8 cellular contexts compared by ENCODE assay signal in genomic region chr16:31064882-31065461, GRCh38. TPM values are rescaled to one million over a fixed set of nuclear protein-coding genes. Genes with fewer than 3 reads are reported as not detected.
DNase-seq lines count a peak whose midpoint lies in the region; ATAC-seq, FAIRE-seq and TF ChIP-seq lines count a peak whose summit lies in the region.

No MANE protein-coding gene starts in this region.

- in situ Hi-C loops in KBM-7 (cut with MboI; ENCODE audit: low pct_unique_long_range_greater_than_20kb, low sequenced_read_pairs): no loop called here

- H3K27ac ChIP-seq in SJSA1: peak overlapping the region; percentile 48
- H3K27ac ChIP-seq in esophagus muscularis mucosa (replicated peaks in 1 of 4): peak overlapping the region; percentile 48 to 71 (median 62)
- peak overlapping the region; percentile 70 for H3K27ac ChIP-seq in rectal smooth muscle tissue (ENCODE audit: low read depth, low read length)

- TF ChIP-seq POLR2A in esophagus muscularis mucosa (IDR thresholded peaks at IDR 0.05; ENCODE audit: low read depth): no peak

- H3K36me3 ChIP-seq in SJSA1 (peaks cover 44% of the 10 kb centered on the region), esophagus muscularis mucosa (peaks cover 17 to 43% (median 36%) of the 10 kb centered on the region in 4 donors), rectal smooth muscle tissue (ENCODE audit: control insufficient read depth, insufficient read depth, low read length) (peaks cover 13% of the 10 kb centered on the region)

- H3K27me3 ChIP-seq in SJSA1 (replicated peaks) (no peaks in the 10 kb centered on the region), esophagus muscularis mucosa (no peaks in the 10 kb centered on the region), rectal smooth muscle tissue (ENCODE audit: control insufficient read depth, insufficient read depth, low read length) (no peaks in the 10 kb centered on the region)

- TF ChIP-seq EP300 in esophagus muscularis mucosa (IDR thresholded peaks at IDR 0.05): no peak

- H3K9ac ChIP-seq in rectal smooth muscle tissue (ENCODE audit: low read length): no peak overlapping the region

- H3K9me3 ChIP-seq in SJSA1 (replicated peaks): no peaks in the 10 kb centered on the region
- H3K9me3 ChIP-seq in esophagus muscularis mucosa: no peaks in the 10 kb centered on the region

- intact Hi-C loops in esophagus muscularis mucosa (cut with DNase I): no loop called here

- TF ChIP-seq CTCF in D721Med (IDR thresholded peaks at IDR 0.05; ENCODE audit: insufficient read depth, missing control alignments): no peak
- TF ChIP-seq CTCF in esophagus muscularis mucosa (IDR thresholded peaks at IDR 0.05): no peak

- ATAC-seq in GM21360 (IDR thresholded peaks at IDR 0.05; ENCODE audit: unreplicated experiment): no peak

- H3K4me1 ChIP-seq in SJSA1 (replicated peaks) (peaks cover 10% of the 10 kb centered on the region), esophagus muscularis mucosa (peaks cover 13 to 18% (median 18%) of the 10 kb centered on the region in 4 donors), rectal smooth muscle tissue (ENCODE audit: control insufficient read depth, insufficient read depth, low read length) (peaks cover 2% of the 10 kb centered on the region)

- DNase-seq in D721Med (ENCODE audit: insufficient read length, low spot score) (peak; percentile 100), SJSA1 (ENCODE audit: low read depth in 1 of 2, low spot score in 2 of 2) (peak; percentile 29 to 56), esophagus muscularis mucosa (ENCODE audit: extremely low spot score) (no peak), KBM-7 (no peak), NOMO-1 treated with DMSO at 0.1 percent for 48 hours (lab: John Stamatoyannopoulos, UW; ENCODE audit: unreplicated experiment) (no peak)
- no peak for DNase-seq in effector CD4-positive, alpha-beta T cell

- 80% methylated on average over 4 of the region's 4 CpGs for WGBS in esophagus muscularis mucosa

- FAIRE-seq in D721Med (lab: Jason Lieb, UNC): peak; percentile 77

- H3K4me3 ChIP-seq in SJSA1 (no peak overlapping the region), esophagus muscularis mucosa (peak overlapping the region in 1 of 4 donors; percentile 0), rectal smooth muscle tissue (ENCODE audit: low read length) (no peak overlapping the region)

RNA-seq across cellular contexts. Expression of gene ZNF668, which starts 9.1 kb away (rescaled TPM):
- total RNA-seq in SJSA1 (2014; rRNA removed; shearing (Covaris generic)): 13.2 and 16.0 TPM in 2 replicates
- 10 to 100 TPM in 3 of 4 donors, 1 to 10 TPM in 1; 9.6 to 19.3 (median 10.6) TPM for total RNA-seq in esophagus muscularis mucosa

RNA-seq across cellular contexts. Expression of gene ZNF646, which starts 9.2 kb away (rescaled TPM):
- 6.7 and 13.3 TPM in 2 replicates for total RNA-seq in SJSA1 (2014; rRNA removed; shearing (Covaris generic))
- total RNA-seq in esophagus muscularis mucosa: 10 to 100 TPM; 11.6 to 17.6 (median 15.5) TPM

RNA-seq across cellular contexts. Expression of gene PRSS53, which starts 23.8 kb away (rescaled TPM):
- 1.9 and 2.6 TPM in 2 replicates for total RNA-seq in SJSA1 (2014; rRNA removed; shearing (Covaris generic))
- total RNA-seq in esophagus muscularis mucosa: 1 to 10 TPM in 3 of 4 donors, under 1 TPM in 1; 0.83 to 2.3 (median 1.2) TPM

RNA-seq across cellular contexts. Expression of gene VKORC1, which starts 29.6 kb away (rescaled TPM):
- total RNA-seq in SJSA1 (2014; rRNA removed; shearing (Covaris generic)): 119 and 140 TPM in 2 replicates
- 100 to 1,000 TPM in 2 of 4 donors, 10 to 100 TPM in 2; 81.4 to 122 (median 108) TPM for total RNA-seq in esophagus muscularis mucosa

RNA-seq across cellular contexts. Expression of gene STX4, which starts 31.6 kb away (rescaled TPM):
- 5.2 and 11.8 TPM in 2 replicates for total RNA-seq in SJSA1 (2014; rRNA removed; shearing (Covaris generic))
- 10 to 100 TPM; 36.8 to 54.0 (median 41.0) TPM for total RNA-seq in esophagus muscularis mucosa

Comparison
In these comparisons a context has a peak if more than half of its experiments do, and no peak if none do; other contexts are left out.
1. DNase-seq: peak in D721Med (single experiment) and SJSA1 (2 of 2); none in esophagus muscularis mucosa (single experiment), KBM-7 (single experiment), effector CD4-positive, alpha-beta T cell (single experiment) and NOMO-1 treated with DMSO at 0.1 percent for 48 hours (single experiment).
2. Peak in every context shown above with its lines, with median percentiles within 50 percentile points of each other: H3K27ac ChIP-seq.